10 cellular contexts compared by ENCODE assay signal in genomic region chr12:88391556-88391955, GRCh38.
DNase-seq lines count a peak whose midpoint lies in the region; ATAC-seq and TF ChIP-seq lines count a peak whose summit lies in the region.
"Had no signal": no experiment of that assay in that cellular context is flagged by ENCODE, and none has a peak within 500 bp of the region (broad histone marks: within the 10 kb centered on the region; RNA-seq: fewer than 3 reads in every experiment).

No MANE protein-coding gene starts in this region.

- DNase-seq in A673 (ENCODE audit: low spot score) (peak; percentile 26), HS-27A (ENCODE audit: low read depth) (peak; percentile 43), choroid plexus epithelial cell (ENCODE audit: low read depth) (peak; percentile 94), sigmoid colon (no peak), substantia nigra (lab: John Stamatoyannopoulos, UW) (no peak)
- DNase-seq in CD4-positive, alpha-beta memory T cell, result no peak
- DNase-seq: SW 1271 had no signal

- H3K4me3 ChIP-seq in A673 (ENCODE audit: low read depth, low read length, poor library complexity, severe bottlenecking) (no peak overlapping the region), choroid plexus epithelial cell (ENCODE audit: low read depth, low read length) (no peak overlapping the region), sigmoid colon (no peak overlapping the region)
- H3K4me3 ChIP-seq in CD4-positive, alpha-beta memory T cell (ENCODE audit: low read length in 2 of 2), result no peak overlapping the region

- no peaks in the 10 kb centered on the region for H3K9me3 ChIP-seq in A673 (ENCODE audit: low read depth, low read length, poor library complexity, severe bottlenecking)
- no peaks in the 10 kb centered on the region for H3K9me3 ChIP-seq in CD4-positive, alpha-beta memory T cell (ENCODE audit: control insufficient read depth in 1 of 2, low read length in 2 of 2)
- no peaks in the 10 kb centered on the region for H3K9me3 ChIP-seq in sigmoid colon

- no TSS peak for BruUV-seq in A673 (replicated peaks; lab: Mats Ljungman, UMichigan)

- CTCF ChIA-PET in A673 (lab: Charles Lee), result no interaction called here
- CTCF ChIA-PET in CD4-positive, alpha-beta memory T cell (lab: Charles Lee; ENCODE audit: partially characterized antibody), result no interaction called here

- peak in 1 of 4 donors; percentile 29 for TF ChIP-seq EP300 in sigmoid colon (IDR thresholded peaks at IDR 0.05)

- H3K27me3 Mint-ChIP-seq in CD4-positive, alpha-beta memory T cell, result peaks cover 0 to 1% of the 10 kb centered on the region in 2 donors
- H3K27me3 Mint-ChIP-seq: stimulated activated naive CD8-positive, alpha-beta T cell treated with anti-CD3 and anti-CD28 coated beads, Interleukin-15, Interleukin-2, amounts not matched to agents 100 ng/mL and 50 ng/mL, for 24 hours had no signal

- peaks cover 0 to 17% (median 5%) of the 10 kb centered on the region in 8 donors for H3K9me3 Mint-ChIP-seq in CD4-positive, alpha-beta memory T cell

- TF ChIP-seq CTCF in A673 (conservative IDR thresholded peaks at IDR 0.05; ENCODE audit: low read depth, low read length) (no peak), choroid plexus epithelial cell (conservative IDR thresholded peaks at IDR 0.05; ENCODE audit: low read depth, low read length) (no peak), sigmoid colon (IDR thresholded peaks at IDR 0.05) (no peak)

- intact Hi-C loops in A673 (cut with micrococcal nuclease; ENCODE audit: unreplicated experiment), result loop anchor here (5.0 to 10.0 kb wide), 2 partner anchors 239 to 583 kb away; no protein-coding TSS in a partner anchor
- intact Hi-C loops in CD4-positive, alpha-beta memory T cell (cut with micrococcal nuclease), result no loop called here
- intact Hi-C loops in sigmoid colon (cut with DNase I), result loop anchor here (10.0 kb wide), 1 partner anchor 83 kb away; no protein-coding TSS in a partner anchor

- H3K36me3 ChIP-seq in A673 (ENCODE audit: insufficient read depth, low read length, poor library complexity, severe bottlenecking) (no peaks in the 10 kb centered on the region), sigmoid colon (no peaks in the 10 kb centered on the region)
- H3K36me3 ChIP-seq in CD4-positive, alpha-beta memory T cell (ENCODE audit: insufficient read depth, low read length), result no peaks in the 10 kb centered on the region

- H3K36me3 Mint-ChIP-seq in CD4-positive, alpha-beta memory T cell, result no peaks in the 10 kb centered on the region

- H3K4me1 ChIP-seq in A673 (ENCODE audit: insufficient read depth, low read length, poor library complexity, severe bottlenecking) (no peaks in the 10 kb centered on the region), sigmoid colon (peaks cover 0 to 23% (median 8%) of the 10 kb centered on the region in 4 donors)
- H3K4me1 ChIP-seq in CD4-positive, alpha-beta memory T cell (ENCODE audit: insufficient read depth, low read length), result no peaks in the 10 kb centered on the region

- H3K4me1 Mint-ChIP-seq in CD4-positive, alpha-beta memory T cell, result no peaks in the 10 kb centered on the region

- no peak overlapping the region for H3K4me3 Mint-ChIP-seq in CD4-positive, alpha-beta memory T cell
- H3K4me3 Mint-ChIP-seq: stimulated activated naive CD8-positive, alpha-beta T cell treated with anti-CD3 and anti-CD28 coated beads, Interleukin-15, Interleukin-2, amounts not matched to agents 100 ng/mL and 50 ng/mL, for 24 hours had no signal

- H3K27me3 ChIP-seq in A673 (replicated peaks; ENCODE audit: insufficient read depth, low read depth, low read length, poor library complexity), result no peaks in the 10 kb centered on the region
- H3K27me3 ChIP-seq in CD4-positive, alpha-beta memory T cell (ENCODE audit: insufficient read depth, low read length), result no peaks in the 10 kb centered on the region
- no peaks in the 10 kb centered on the region for H3K27me3 ChIP-seq in sigmoid colon

- ATAC-seq in GM19395 (IDR thresholded peaks at IDR 0.05; ENCODE audit: unreplicated experiment) (peak; percentile 63), GM21526 (IDR thresholded peaks at IDR 0.05; ENCODE audit: low FRiP score, unreplicated experiment) (no peak)

- WGBS in sigmoid colon, 2 donors, result 15 to 16% methylated on average over 1 of the region's 1 CpG

- POLR2A ChIA-PET in A673 (lab: Charles Lee; ENCODE audit: low non-redundant PET), result no interaction called here
- POLR2A ChIA-PET in CD4-positive, alpha-beta memory T cell (lab: Charles Lee; ENCODE audit: partially characterized antibody), result no interaction called here

- H3K27ac ChIP-seq in A673 (ENCODE audit: low read depth, low read length, poor library complexity, severe bottlenecking) (no peak overlapping the region), sigmoid colon (peak overlapping the region in 1 of 4 donors; percentile 15), substantia nigra (ENCODE audit: low read depth, low read length, poor library complexity, severe bottlenecking) (no peak overlapping the region)
- H3K27ac ChIP-seq in CD4-positive, alpha-beta memory T cell (ENCODE audit: low read depth, low read length), result no peak overlapping the region

- TF ChIP-seq POLR2A in sigmoid colon (IDR thresholded peaks at IDR 0.05), result no peak

- no peak overlapping the region for H3K27ac Mint-ChIP-seq in CD4-positive, alpha-beta memory T cell
- H3K27ac Mint-ChIP-seq: stimulated activated naive CD8-positive, alpha-beta T cell treated with anti-CD3 and anti-CD28 coated beads, Interleukin-15, Interleukin-2, amounts not matched to agents 100 ng/mL and 50 ng/mL, for 24 hours had no signal

Comparison
In these comparisons a context has a peak if more than half of its experiments do, and no peak if none do; other contexts are left out.
1. DNase-seq: peak in A673 (single experiment), HS-27A (single experiment) and choroid plexus epithelial cell (single experiment); none in CD4-positive, alpha-beta memory T cell (0 of 5), sigmoid colon (single experiment) and substantia nigra (0 of 49).